Comparison of ENCODE assay signal across 9 cellular contexts in the genomic region with DNA sequence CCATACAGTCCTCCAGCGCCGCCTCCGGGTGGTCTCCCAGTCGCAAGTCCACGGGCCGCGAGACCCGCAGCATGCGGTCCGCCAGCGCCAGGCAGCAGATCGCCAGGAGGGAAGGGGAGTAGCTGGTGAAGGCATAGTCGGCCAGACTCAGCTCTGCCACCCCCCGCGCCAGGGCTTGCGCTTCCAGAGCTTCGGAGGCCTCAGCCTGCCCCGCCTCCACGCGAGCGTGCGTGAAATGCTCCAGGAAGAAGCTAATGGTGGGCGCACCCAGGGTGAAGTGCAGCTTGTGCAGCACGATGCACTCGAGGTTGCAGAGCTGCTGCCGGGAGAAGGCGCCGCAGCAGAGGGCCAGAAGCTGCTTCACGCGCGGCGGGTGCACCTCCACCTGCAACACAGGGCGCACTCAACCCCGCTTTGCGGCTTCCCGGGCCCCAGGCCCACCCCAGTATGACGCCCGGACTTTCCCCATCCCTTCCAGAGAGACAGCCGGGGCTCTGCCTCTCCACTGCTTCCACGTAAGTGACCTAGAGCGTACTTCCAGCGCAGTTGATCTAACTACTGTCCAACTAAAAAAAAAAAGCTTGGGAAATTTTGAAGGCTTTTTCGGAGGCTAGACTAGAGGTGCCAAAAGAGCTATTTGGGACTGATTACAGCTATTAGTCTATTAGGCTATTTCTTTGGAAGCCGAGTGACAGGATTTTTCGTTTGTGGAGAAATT. TPM values are rescaled to one million over a fixed set of nuclear protein-coding genes. Genes with fewer than 3 reads are reported as not detected.
DNase-seq lines count a peak whose midpoint lies in the region; ATAC-seq and TF ChIP-seq lines count a peak whose summit lies in the region.
"Had no signal": no experiment of that assay in that cellular context is flagged by ENCODE, and none has a peak within 500 bp of the region (broad histone marks: within the 10 kb centered on the region; RNA-seq: fewer than 3 reads in every experiment).

No MANE protein-coding gene starts in this region.

- no peaks in the 10 kb centered on the region for H3K79me2 ChIP-seq in ACC112 (ENCODE audit: control insufficient read depth, insufficient read depth, low read length, unreplicated experiment)
- H3K79me2 ChIP-seq in GM23248 (ENCODE audit: insufficient read depth) = no peaks in the 10 kb centered on the region
- no peaks in the 10 kb centered on the region for H3K79me2 ChIP-seq in smooth muscle cell (ENCODE audit: low read depth)

- H3K9me3 ChIP-seq in GM23248 (ENCODE audit: low read depth) (no peaks in the 10 kb centered on the region), right cardiac atrium (ENCODE audit: control insufficient read depth, low read length) (no peaks in the 10 kb centered on the region), smooth muscle cell (replicated peaks; ENCODE audit: low read depth) (no peaks in the 10 kb centered on the region)

- WGBS in GM23248 (ENCODE audit: low coverage in 1 of 2, low lambda C conversion rate in 2 of 2, missing lambda C conversion rate in 2 of 2), 2 experiments = 8 to 9% methylated on average over 41 to 45 of the region's 45 CpGs
- 2% methylated on average over 45 of the region's 45 CpGs for WGBS in right cardiac atrium
- 3% methylated on average over 31 of the region's 45 CpGs for WGBS in smooth muscle cell (ENCODE audit: low lambda C conversion rate)

- H3K4me3 ChIP-seq in ACC112 (ENCODE audit: low read depth, low read length) = peak overlapping the region; percentile 77
- H3K4me3 ChIP-seq in GM23248 = peak overlapping the region; percentile 81
- peak overlapping the region; percentile 47 for H3K4me3 ChIP-seq in right cardiac atrium (ENCODE audit: low read length)
- H3K4me3 ChIP-seq in smooth muscle cell = peak overlapping the region; percentile 65

- no peaks in the 10 kb centered on the region for H3K36me3 ChIP-seq in ACC112 (ENCODE audit: insufficient read depth, low read length)
- H3K36me3 ChIP-seq in GM23248 (ENCODE audit: low read depth) = no peaks in the 10 kb centered on the region
- no peaks in the 10 kb centered on the region for H3K36me3 ChIP-seq in smooth muscle cell (ENCODE audit: low read depth)

- no peaks in the 10 kb centered on the region for H3K9me2 ChIP-seq in GM23248 (ENCODE audit: insufficient read depth)

- H3K27ac ChIP-seq in ACC112 (ENCODE audit: low read depth, low read length) (no peak overlapping the region), GM23248 (no peak overlapping the region), right cardiac atrium (ENCODE audit: low read length) (no peak overlapping the region), smooth muscle cell (ENCODE audit: low read depth) (no peak overlapping the region)

- peak; percentile 43 for DNase-seq in GM23248
- peak; percentile 30 for DNase-seq in activated CD8-positive, alpha-beta T cell treated with anti-CD3 and anti-CD28 coated beads, Interleukin-2, amount 10 ng/mL, durations not matched to agents 7 days and 5 days
- peak in 2 of 3 donors; percentile 40 to 56 for DNase-seq in right cardiac atrium
- no peak for DNase-seq in smooth muscle cell (lab: John Stamatoyannopoulos, UW; ENCODE audit: unreplicated experiment)
- DNase-seq in NCI-H1436 (lab: John Stamatoyannopoulos, UW) = no peak

- no peak overlapping the region for H3K9ac ChIP-seq in GM23248
- no peak overlapping the region for H3K9ac ChIP-seq in smooth muscle cell (ENCODE audit: low read depth)

- no peak for TF ChIP-seq CTCF in smooth muscle cell (IDR thresholded peaks at IDR 0.05; ENCODE audit: borderline replicate concordance, insufficient read depth, poor library complexity, severe bottlenecking)

- peaks cover 73% of the 10 kb centered on the region for H3K27me3 ChIP-seq in ACC112 (ENCODE audit: insufficient read depth, low read length)
- H3K27me3 ChIP-seq in GM23248 (replicated peaks; ENCODE audit: insufficient read depth) = peaks cover 58% of the 10 kb centered on the region
- H3K27me3 ChIP-seq in right cardiac atrium (ENCODE audit: control insufficient read depth, insufficient read depth) = no peaks in the 10 kb centered on the region
- H3K27me3 ChIP-seq in smooth muscle cell (ENCODE audit: low read depth) = peaks cover 98% of the 10 kb centered on the region

- H3K9me3 Mint-ChIP-seq in activated CD8-positive, alpha-beta T cell treated with anti-CD3 and anti-CD28 coated beads, Interleukin-2, amount 10 ng/mL, durations not matched to agents 7 days and 5 days (ENCODE audit: insufficient read depth) = no peaks in the 10 kb centered on the region

- H4K20me1 ChIP-seq in GM23248 (ENCODE audit: insufficient read depth) = no peaks in the 10 kb centered on the region
- no peaks in the 10 kb centered on the region for H4K20me1 ChIP-seq in smooth muscle cell (ENCODE audit: low read depth)

- H3K27me3 Mint-ChIP-seq in activated CD8-positive, alpha-beta T cell treated with anti-CD3 and anti-CD28 coated beads, Interleukin-2, amount 10 ng/mL, durations not matched to agents 7 days and 5 days (ENCODE audit: low read depth) = peaks cover 71% of the 10 kb centered on the region

- CTCF ChIA-PET in activated CD8-positive, alpha-beta T cell treated with anti-CD3 and anti-CD28 coated beads, Interleukin-2, amount 10 ng/mL, durations not matched to agents 7 days and 5 days (lab: Charles Lee) = interaction anchor here (0.8 to 2.0 kb wide), 6 partner anchors 10 to 703 kb away, joined by 3 to 8 read pairs (median 4); no protein-coding TSS in a partner anchor

- H3K36me3 Mint-ChIP-seq in activated CD8-positive, alpha-beta T cell treated with anti-CD3 and anti-CD28 coated beads, Interleukin-2, amount 10 ng/mL, durations not matched to agents 7 days and 5 days (ENCODE audit: low read depth) = peaks cover 2% of the 10 kb centered on the region

- H3K4me2 ChIP-seq in GM23248 (ENCODE audit: unreplicated experiment) (peak overlapping the region; percentile 99), smooth muscle cell (peak overlapping the region; percentile 99)

- H3K4me1 ChIP-seq in ACC112 (ENCODE audit: control insufficient read depth, insufficient read depth, low read length, unreplicated experiment) (peaks cover 4% of the 10 kb centered on the region), GM23248 (ENCODE audit: insufficient read depth) (0 out of 2 replicates have a peak, but pooled peaks cover 3% of the 10 kb centered on the region), right cardiac atrium (ENCODE audit: control insufficient read depth, insufficient read depth, low read length) (peaks cover 14% of the 10 kb centered on the region), smooth muscle cell (ENCODE audit: low read depth) (peaks cover 25% of the 10 kb centered on the region)

- peak overlapping the region; percentile 54 for H3K4me3 Mint-ChIP-seq in activated CD8-positive, alpha-beta T cell treated with anti-CD3 and anti-CD28 coated beads, Interleukin-2, amount 10 ng/mL, durations not matched to agents 7 days and 5 days

- peaks cover 33% of the 10 kb centered on the region for H3K4me1 Mint-ChIP-seq in activated CD8-positive, alpha-beta T cell treated with anti-CD3 and anti-CD28 coated beads, Interleukin-2, amount 10 ng/mL, durations not matched to agents 7 days and 5 days (ENCODE audit: low read depth)

- in situ Hi-C loops in GM23248 (cut with MboI) = no loop called here

- H3K27ac Mint-ChIP-seq in activated CD8-positive, alpha-beta T cell treated with anti-CD3 and anti-CD28 coated beads, Interleukin-2, amount 10 ng/mL, durations not matched to agents 7 days and 5 days = no peak overlapping the region

- ATAC-seq in activated CD8-positive, alpha-beta T cell treated with anti-CD3 and anti-CD28 coated beads, Interleukin-2, amount 10 ng/mL, durations not matched to agents 7 days and 5 days = no peak
- no peak for ATAC-seq in right cardiac atrium
- ATAC-seq in HG03342 (IDR thresholded peaks at IDR 0.05; ENCODE audit: unreplicated experiment) = no peak
- no peak for ATAC-seq in HG02938 (IDR thresholded peaks at IDR 0.05; ENCODE audit: unreplicated experiment)

- POLR2A ChIA-PET in activated CD8-positive, alpha-beta T cell treated with anti-CD3 and anti-CD28 coated beads, Interleukin-2, amount 10 ng/mL, durations not matched to agents 7 days and 5 days (lab: Charles Lee) = interaction anchor here (0.6 to 1.7 kb wide), 4 partner anchors 11 to 96 kb away, joined by 3 to 7 read pairs (median 4); partner anchors contain the start of genes DHX29 and MTREX

- H2AFZ ChIP-seq in ACC112 (ENCODE audit: low read length, unreplicated experiment) = no peak overlapping the region
- H2AFZ ChIP-seq in GM23248 = peak overlapping the region; percentile 89
- no peak overlapping the region for H2AFZ ChIP-seq in smooth muscle cell (ENCODE audit: low read depth)

- intact Hi-C loops in right cardiac atrium (cut with DNase I) = loop anchor here in 1 of 4 donors (10.0 kb wide), 1 partner anchor 57 kb away; the partner anchor contains the start of gene CDC20B

- H3F3A ChIP-seq in GM23248 (ENCODE audit: insufficient read depth) (peaks cover 5% of the 10 kb centered on the region; the same call in 1 of the 2 replicates), smooth muscle cell (ENCODE audit: low read depth) (no peaks in the 10 kb centered on the region)

RNA-seq across cellular contexts. Expression of gene CCNO, which starts 1.8 kb away (rescaled TPM):
- total RNA-seq in GM23248 (2014; rRNA removed; shearing (Covaris generic)) = 3.3 TPM in 1 of 2 replicates, not detected in the other
- polyA plus RNA-seq in GM23248 (2016; fragmentation: Nextera tagmentation; extraction: Ambion mirVana) = 1.7 and 1.9 TPM in 2 replicates
- not detected for total RNA-seq in activated CD8-positive, alpha-beta T cell treated with anti-CD3 and anti-CD28 coated beads, Interleukin-2, amount 10 ng/mL, durations not matched to agents 7 days and 5 days
- total RNA-seq in right cardiac atrium = under 1 TPM in 1 of 4 donors, not detected in 3; 0.14 TPM
- 0.11 TPM for polyA plus RNA-seq in right cardiac atrium
- 1.7 TPM in 1 of 2 replicates, not detected in the other for total RNA-seq in smooth muscle cell
- polyA plus RNA-seq in smooth muscle cell = 0.26 TPM in 1 of 2 replicates, not detected in the other

RNA-seq across cellular contexts. Expression of gene MCIDAS, which starts 4.5 kb away (rescaled TPM):
- total RNA-seq in GM23248 (2014; rRNA removed; shearing (Covaris generic)) = not detected in 2 replicates
- not detected in 2 replicates for polyA plus RNA-seq in GM23248 (2016; fragmentation: Nextera tagmentation; extraction: Ambion mirVana)
- not detected for total RNA-seq in activated CD8-positive, alpha-beta T cell treated with anti-CD3 and anti-CD28 coated beads, Interleukin-2, amount 10 ng/mL, durations not matched to agents 7 days and 5 days
- not detected for total RNA-seq in right cardiac atrium
- polyA plus RNA-seq in right cardiac atrium = not detected
- total RNA-seq in smooth muscle cell = 0.13 TPM in 1 of 2 replicates, not detected in the other
- polyA plus RNA-seq in smooth muscle cell = not detected in 2 replicates

RNA-seq across cellular contexts. Expression of gene CDC20B, which starts 58.7 kb away (rescaled TPM):
- total RNA-seq in GM23248 (2014; rRNA removed; shearing (Covaris generic)) = not detected in 2 replicates
- polyA plus RNA-seq in GM23248 (2016; fragmentation: Nextera tagmentation; extraction: Ambion mirVana) (0.20 TPM in 1 of 2 replicates, not detected in the other), right cardiac atrium (not detected), smooth muscle cell (0.11 TPM in 1 of 2 replicates, not detected in the other)
- total RNA-seq in activated CD8-positive, alpha-beta T cell treated with anti-CD3 and anti-CD28 coated beads, Interleukin-2, amount 10 ng/mL, durations not matched to agents 7 days and 5 days = under 1 TPM; 0.13 to 0.16 TPM
- total RNA-seq in right cardiac atrium (not detected), smooth muscle cell (not detected in 2 replicates)
- polyA plus RNA-seq: adipose tissue had no signal

Comparison
In these comparisons a context has a peak if more than half of its experiments do, and no peak if none do; other contexts are left out.
1. DNase-seq: peak in GM23248 (single experiment), activated CD8-positive, alpha-beta T cell treated with anti-CD3 and anti-CD28 coated beads, Interleukin-2, amount 10 ng/mL, durations not matched to agents 7 days and 5 days (single experiment) and right cardiac atrium (2 of 3); none in smooth muscle cell (single experiment) and NCI-H1436 (single experiment).
2. Peak in every context shown above with its lines, with median percentiles within 50 percentile points of each other: H3K4me3 ChIP-seq.